10 cellular contexts compared by ENCODE assay signal in genomic region chr6:137816133-137816579, GRCh38. TPM values are rescaled to one million over a fixed set of nuclear protein-coding genes. Genes with fewer than 3 reads are reported as not detected.
DNase-seq lines count a peak whose midpoint lies in the region; ATAC-seq and TF ChIP-seq lines count a peak whose summit lies in the region.
"Had no signal": no experiment of that assay in that cellular context is flagged by ENCODE, and none has a peak within 500 bp of the region (broad histone marks: within the 10 kb centered on the region; RNA-seq: fewer than 3 reads in every experiment).

No MANE protein-coding gene starts in this region.

- no peaks in the 10 kb centered on the region for H3K36me3 ChIP-seq in OCI-LY3 (replicated peaks; ENCODE audit: low read depth, low read length)
- no peaks in the 10 kb centered on the region for H3K36me3 ChIP-seq in gastroesophageal sphincter

- no peak overlapping the region for H3K9ac ChIP-seq in OCI-LY3 (ENCODE audit: low read length)

- TF ChIP-seq POLR2A in gastroesophageal sphincter (IDR thresholded peaks at IDR 0.05), result no peak

- 62 to 68% methylated on average over 3 to 6 of the region's 6 CpGs for WGBS in gastroesophageal sphincter (ENCODE audit: low coverage in 1 of 2), 2 donors

- ATAC-seq in GM19455 (IDR thresholded peaks at IDR 0.05; ENCODE audit: unreplicated experiment), result peak; percentile 44
- peak; percentile 19 for ATAC-seq in gastroesophageal sphincter
- ATAC-seq in HG02852 (IDR thresholded peaks at IDR 0.05; ENCODE audit: unreplicated experiment), result no peak

- DNase-seq in Daoy (ENCODE audit: low read depth) (peak; percentile 51), GM03348 (ENCODE audit: low spot score) (no peak), HuH-7.5 (ENCODE audit: low spot score) (no peak), GM19238 (ENCODE audit: insufficient read length, low spot score) (no peak)
- DNase-seq: NCI-H1930 had no signal

- no peak for TF ChIP-seq EP300 in gastroesophageal sphincter (IDR thresholded peaks at IDR 0.05)

- no peak for TF ChIP-seq CTCF in OCI-LY3 (IDR thresholded peaks at IDR 0.05; ENCODE audit: low read depth, low read length)
- TF ChIP-seq CTCF in gastroesophageal sphincter (IDR thresholded peaks at IDR 0.05), result no peak

- H2AFZ ChIP-seq in OCI-LY3 (ENCODE audit: low read depth, low read length), result no peak overlapping the region

- no peaks in the 10 kb centered on the region for H3K79me2 ChIP-seq in OCI-LY3 (ENCODE audit: low read length)

- H4K20me1 ChIP-seq in OCI-LY3 (ENCODE audit: insufficient read depth, low read length), result no peaks in the 10 kb centered on the region

- H3K4me3 ChIP-seq in OCI-LY3 (ENCODE audit: low read length), result no peak overlapping the region
- no peak overlapping the region for H3K4me3 ChIP-seq in gastroesophageal sphincter

- H3K4me2 ChIP-seq in OCI-LY3 (ENCODE audit: low read length), result peak overlapping the region; percentile 20; the same call in 1 of the 2 replicates

- H3K9me3 ChIP-seq in OCI-LY3 (ENCODE audit: insufficient read depth, low read length) (no peaks in the 10 kb centered on the region), gastroesophageal sphincter (no peaks in the 10 kb centered on the region)

- H3K27ac ChIP-seq in OCI-LY3 (ENCODE audit: low read length), result no peak overlapping the region
- no peak overlapping the region for H3K27ac ChIP-seq in gastroesophageal sphincter
- H3K27ac ChIP-seq: HL-60 had no signal

- no peaks in the 10 kb centered on the region for H3K27me3 ChIP-seq in OCI-LY3 (ENCODE audit: low read depth, low read length)
- no peaks in the 10 kb centered on the region for H3K27me3 ChIP-seq in gastroesophageal sphincter

- H3K4me1 ChIP-seq in OCI-LY3 (ENCODE audit: low read length) (peaks cover 49% of the 10 kb centered on the region), gastroesophageal sphincter (peaks cover 0 to 32% (median 0%) of the 10 kb centered on the region in 3 donors)

RNA-seq across cellular contexts. Expression of gene TNFAIP3, which starts 50.9 kb away (rescaled TPM):
- 10.4 and 12.6 TPM in 2 replicates for total RNA-seq in Daoy (2014; rRNA removed; shearing (Covaris generic))
- total RNA-seq in gastroesophageal sphincter, result 10 to 100 TPM; 11.2 to 40.7 (median 18.3) TPM
